16 cellular contexts compared by ENCODE assay signal in the genomic region with DNA sequence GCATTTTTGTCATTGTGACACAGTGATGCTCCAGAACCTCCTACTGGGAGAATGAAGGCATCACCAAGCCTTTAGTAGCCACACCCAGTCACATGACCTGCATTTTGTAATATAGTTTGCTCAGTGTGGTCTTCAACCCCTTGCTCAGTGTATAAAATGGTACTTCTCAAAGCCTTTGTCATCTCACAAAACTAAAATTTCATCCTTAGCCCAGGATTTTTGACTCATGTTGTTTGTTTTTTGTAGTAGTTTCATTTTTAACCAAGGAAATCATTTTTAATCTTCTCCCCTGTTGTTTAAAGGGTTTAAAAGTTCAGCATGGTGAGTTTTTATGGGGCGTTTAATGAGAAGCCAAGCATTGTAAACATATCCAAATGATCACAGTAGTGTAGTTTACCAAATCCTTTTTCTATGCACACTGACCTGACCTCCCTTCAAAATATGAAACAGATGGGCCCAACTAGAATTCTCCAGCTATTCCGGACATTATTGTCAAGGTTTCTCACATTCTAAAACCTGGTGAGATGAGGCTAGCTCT. TPM values are rescaled to one million over a fixed set of nuclear protein-coding genes. Genes with fewer than 3 reads are reported as not detected.
DNase-seq lines count a peak whose midpoint lies in the region; ATAC-seq and TF ChIP-seq lines count a peak whose summit lies in the region.
"Had no signal": no experiment of that assay in that cellular context is flagged by ENCODE, and none has a peak within 500 bp of the region (broad histone marks: within the 10 kb centered on the region; RNA-seq: fewer than 3 reads in every experiment).

No MANE protein-coding gene starts in this region.

- H3K27me3 ChIP-seq in mammary epithelial cell (ENCODE audit: insufficient read depth, low read length) = no peaks in the 10 kb centered on the region
- H3K27me3 ChIP-seq in left lung = no peaks in the 10 kb centered on the region
- no peaks in the 10 kb centered on the region for H3K27me3 ChIP-seq in vagina
- H3K27me3 ChIP-seq: neutrophil, testis had no signal

- H3K79me2 ChIP-seq in mammary epithelial cell (ENCODE audit: insufficient read depth, low read length) = peaks cover 77% of the 10 kb centered on the region

- H3K27ac Mint-ChIP-seq in MCF 10A (ENCODE audit: low read depth, unreplicated experiment) (peak overlapping the region; percentile 44), brain (peak overlapping the region in 4 of 5 experiments; percentile 43 to 91 (median 82))
- H3K27ac Mint-ChIP-seq: activated CD4-positive, alpha-beta T cell treated with anti-CD3 and anti-CD28 coated beads, Interleukin-2, amount 10 ng/mL, durations not matched to agents 7 days and 5 days had no signal

- H4K20me1 ChIP-seq in mammary epithelial cell (ENCODE audit: insufficient read depth, low read length) = no peaks in the 10 kb centered on the region

- DNase-seq in MCF 10A (ENCODE audit: unreplicated experiment) (no peak), mammary epithelial cell (no peak), left lung (no peak), vagina (ENCODE audit: extremely low spot score in 2 of 2) (no peak), activated gamma-delta T cell (lab: John Stamatoyannopoulos, UW) (no peak), NOMO-1 (lab: John Stamatoyannopoulos, UW; ENCODE audit: unreplicated experiment in 2 of 2) (no peak), HUDEP-2 (lab: John Stamatoyannopoulos, UW; ENCODE audit: unreplicated experiment in 76 of 76) (no peak)
- DNase-seq: activated CD4-positive, alpha-beta T cell treated with anti-CD3 and anti-CD28 coated beads, Interleukin-2, amount 10 ng/mL, durations not matched to agents 7 days and 5 days; activated naive CD4-positive, alpha-beta T cell treated with Interleukin-2 at 50 U/mL for 16 hours; GF-D8; islet precursor cell; NCI-H1092 treated with DMSO at 0.1 percent for 48 hours; stimulated activated CD4-positive, alpha-beta T cell treated with anti-CD3 and anti-CD28 coated beads, Interleukin-4, amount 100 ng/mL, for 1 hour; testis had no signal

- no peak overlapping the region for H3K27ac ChIP-seq in mammary epithelial cell (ENCODE audit: insufficient read depth, low read depth, low read length)
- peak overlapping the region; percentile 11 to 27 for H3K27ac ChIP-seq in left lung
- H3K27ac ChIP-seq in vagina = peak overlapping the region; percentile 43
- H3K27ac ChIP-seq: neutrophil, testis had no signal

- peak; percentile 13 for ATAC-seq in left lung

- no peak overlapping the region for H3K9ac ChIP-seq in mammary epithelial cell (ENCODE audit: insufficient read depth, low read length)

- POLR2A ChIA-PET in MCF 10A (lab: Yijun Ruan, JAX) = interaction anchor here (0.6 to 5.4 kb wide), 3 partner anchors 11 to 1436 kb away, joined by 4 to 42 read pairs (median 6); no protein-coding TSS in a partner anchor

- H3K4me1 Mint-ChIP-seq in MCF 10A (ENCODE audit: insufficient read depth, unreplicated experiment) (peaks cover 48% of the 10 kb centered on the region), brain (peaks cover 72% of the 10 kb centered on the region)
- H3K4me1 Mint-ChIP-seq: activated CD4-positive, alpha-beta T cell treated with anti-CD3 and anti-CD28 coated beads, Interleukin-2, amount 10 ng/mL, durations not matched to agents 7 days and 5 days had no signal

- CTCF ChIA-PET in MCF 10A (lab: Yijun Ruan, JAX) (interaction anchor here (0.6 to 5.7 kb wide), 8 partner anchors 10 to 639 kb away, joined by 4 to 35 read pairs (median 8); no protein-coding TSS in a partner anchor), mammary epithelial cell (lab: Charles Lee; ENCODE audit: low non-redundant PET) (no interaction called here)

- H3K4me1 ChIP-seq in mammary epithelial cell (ENCODE audit: insufficient read depth, low read length) (peaks cover 30% of the 10 kb centered on the region), left lung (peaks cover 3 to 29% of the 10 kb centered on the region in 2 donors), vagina (peaks cover 39% of the 10 kb centered on the region)
- H3K4me1 ChIP-seq: testis had no signal

- BruUV-seq in MCF 10A (replicated peaks; lab: Mats Ljungman, UMichigan) (no TSS peak), mammary epithelial cell (replicated peaks; lab: Mats Ljungman, UMichigan) (no TSS peak)

- peaks cover 12% of the 10 kb centered on the region for H3K36me3 ChIP-seq in mammary epithelial cell (ENCODE audit: insufficient read depth, low read length)
- no peaks in the 10 kb centered on the region for H3K36me3 ChIP-seq in left lung
- no peaks in the 10 kb centered on the region for H3K36me3 ChIP-seq in vagina
- H3K36me3 ChIP-seq: neutrophil had no signal

- TF ChIP-seq POLR2A in vagina (IDR thresholded peaks at IDR 0.05) = no peak

- dilution Hi-C loops in mammary epithelial cell (cut with HindIII; ENCODE audit: low sequenced_read_pairs) = no loop called here

- H2AFZ ChIP-seq in mammary epithelial cell (ENCODE audit: low read depth, low read length) = no peak overlapping the region

- H3K9me3 ChIP-seq in mammary epithelial cell (replicated peaks; ENCODE audit: insufficient read depth, low read length) (no peaks in the 10 kb centered on the region), left lung (no peaks in the 10 kb centered on the region), vagina (no peaks in the 10 kb centered on the region)
- H3K9me3 ChIP-seq: neutrophil, testis had no signal

- in situ Hi-C loops in mammary epithelial cell (cut with MboI; ENCODE audit: low sequenced_read_pairs in 2 of 2) = no loop called here

- peaks cover 12% of the 10 kb centered on the region for H3K36me3 Mint-ChIP-seq in MCF 10A (ENCODE audit: insufficient read depth, unreplicated experiment)
- peaks cover 34% of the 10 kb centered on the region for H3K36me3 Mint-ChIP-seq in brain

- 88% methylated on average over 2 of the region's 2 CpGs for WGBS in mammary epithelial cell (ENCODE audit: low coverage, missing lambda C conversion rate)

- H3K9me3 Mint-ChIP-seq in MCF 10A (ENCODE audit: unreplicated experiment) = no peaks in the 10 kb centered on the region
- peaks cover 2 to 11% (median 3%) of the 10 kb centered on the region in 5 experiments for H3K9me3 Mint-ChIP-seq in brain
- H3K9me3 Mint-ChIP-seq: activated CD4-positive, alpha-beta T cell treated with anti-CD3 and anti-CD28 coated beads, Interleukin-2, amount 10 ng/mL, durations not matched to agents 7 days and 5 days had no signal

- H3K4me3 Mint-ChIP-seq in MCF 10A (ENCODE audit: unreplicated experiment) (no peak overlapping the region), brain (peak overlapping the region in 2 of 5 experiments; percentile 3 to 43)
- H3K4me3 Mint-ChIP-seq: activated CD4-positive, alpha-beta T cell treated with anti-CD3 and anti-CD28 coated beads, Interleukin-2, amount 10 ng/mL, durations not matched to agents 7 days and 5 days had no signal

- TF ChIP-seq CTCF in MCF 10A (IDR thresholded peaks at IDR 0.05; ENCODE audit: unreplicated experiment) (no peak), mammary epithelial cell (conservative IDR thresholded peaks at IDR 0.05 in 1 of 2, IDR thresholded peaks at IDR 0.05 in 1 of 2; ENCODE audit: extremely low read depth in 1 of 2, insufficient read depth in 1 of 2, low read depth in 1 of 2, low read length in 2 of 2) (no peak), brain (conservative IDR thresholded peaks at IDR 0.05) (no peak), left lung (IDR thresholded peaks at IDR 0.05) (no peak), vagina (IDR thresholded peaks at IDR 0.05) (no peak)

- no peaks in the 10 kb centered on the region for H3K27me3 Mint-ChIP-seq in MCF 10A (ENCODE audit: insufficient read depth, unreplicated experiment)
- no peaks in the 10 kb centered on the region for H3K27me3 Mint-ChIP-seq in brain

- intact Hi-C loops in MCF 10A (cut with micrococcal nuclease) = no loop called here
- intact Hi-C loops in mammary epithelial cell (cut with micrococcal nuclease) = no loop called here
- intact Hi-C loops in left lung (cut with DNase I) = no loop called here
- intact Hi-C loops in vagina (cut with DNase I) = no loop called here

- H3K4me3 ChIP-seq in mammary epithelial cell (replicated peaks in 1 of 3; ENCODE audit: insufficient read depth in 1 of 3, low read depth in 2 of 3, low read length in 3 of 3) = no peak overlapping the region
- H3K4me3 ChIP-seq in left lung = no peak overlapping the region
- no peak overlapping the region for H3K4me3 ChIP-seq in vagina
- H3K4me3 ChIP-seq: testis had no signal

- no peak overlapping the region for H3K4me2 ChIP-seq in mammary epithelial cell (ENCODE audit: insufficient read depth, low read depth, low read length)

RNA-seq across cellular contexts. Expression of gene SCHIP1, which starts 25.4 kb away (rescaled TPM):
- total RNA-seq in MCF 10A (2022) (1.2 and 5.9 TPM in 2 replicates), mammary epithelial cell (1 to 10 TPM; 5.4 to 8.5 TPM), left lung (1 to 10 TPM; 5.8 to 6.2 TPM), vagina (17.7 TPM)
- polyA plus RNA-seq in mammary epithelial cell (5.7 TPM), brain (ENCODE audit: insufficient read depth, low read depth, low replicate concordance) (51.7 TPM)
- polyA minus RNA-seq in mammary epithelial cell = 1.2 TPM
